9 cellular contexts compared by ENCODE assay signal in the genomic region with DNA sequence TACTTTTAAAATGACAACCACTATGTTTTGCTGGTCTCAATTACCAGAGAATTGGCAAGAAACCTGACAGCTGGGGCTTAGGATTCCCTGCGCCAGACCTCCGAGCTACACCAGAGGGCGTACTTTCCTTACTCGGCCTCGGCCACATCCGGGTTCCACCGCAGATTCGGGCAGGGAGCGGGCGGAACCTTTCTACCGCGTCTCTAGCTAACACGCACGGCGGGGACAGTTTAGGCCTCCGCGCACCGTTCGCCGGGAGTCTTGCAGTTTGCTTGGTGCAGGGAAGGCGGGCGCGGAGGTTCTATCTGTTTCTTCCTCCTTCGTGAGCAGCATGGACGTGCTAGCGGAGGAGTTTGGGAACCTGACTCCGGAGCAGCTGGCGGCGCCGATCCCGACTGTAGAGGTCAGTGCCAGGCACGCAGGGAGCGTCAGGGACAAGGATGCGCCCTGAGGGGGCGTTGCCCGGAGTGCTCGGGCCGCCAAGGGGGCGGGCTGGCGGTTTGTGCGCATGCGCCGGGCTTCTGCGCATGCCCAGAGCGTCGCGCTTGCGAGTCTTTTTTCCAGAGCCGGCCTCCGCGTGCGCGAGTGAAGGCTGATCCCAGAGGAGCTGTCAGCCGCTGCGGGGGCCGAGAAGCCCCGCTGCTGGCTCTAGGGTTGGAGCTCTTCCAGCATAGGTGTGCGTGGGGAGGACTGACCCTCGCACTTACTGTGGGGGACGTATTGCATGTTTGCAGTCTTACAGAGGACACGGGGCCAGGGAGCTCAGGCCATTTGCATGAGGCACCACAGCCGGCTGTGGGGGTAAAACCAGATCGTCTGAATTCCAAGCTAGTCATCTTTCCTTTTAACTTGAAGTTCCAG. TPM values are rescaled to one million over a fixed set of nuclear protein-coding genes. Genes with fewer than 3 reads are reported as not detected.
DNase-seq lines count a peak whose midpoint lies in the region; ATAC-seq, FAIRE-seq and TF ChIP-seq lines count a peak whose summit lies in the region.
"Had no signal": no experiment of that assay in that cellular context is flagged by ENCODE, and none has a peak within 500 bp of the region (broad histone marks: within the 10 kb centered on the region; RNA-seq: fewer than 3 reads in every experiment).

TSS of gene POLR3B (plus strand) at position 200 of the 861 bp plus-strand sequence. CDS start at position 332, 132 bp downstream.

- DNase-seq in AML-193 (lab: John Stamatoyannopoulos, UW): peak; percentile 90 to 93
- DNase-seq in NCI-H446 (lab: John Stamatoyannopoulos, UW): peak; percentile 95 to 96
- peak; percentile 94 for DNase-seq in activated CD4-positive, alpha-beta T cell treated with anti-CD3 and anti-CD28 coated beads for 1 hour
- DNase-seq in cerebellum (ENCODE audit: low spot score): peak; percentile 92
- DNase-seq in kidney: peak; percentile 99
- DNase-seq in stimulated activated CD4-positive, alpha-beta T cell treated with anti-CD3 and anti-CD28 coated beads, Interleukin-15, amount 100 ng/mL, for 24 hours: peak; percentile 97

- FAIRE-seq in kidney (lab: Jason Lieb, UNC): no peak
- FAIRE-seq: islet of Langerhans had no signal

- H3K4me1 ChIP-seq in kidney (ENCODE audit: control insufficient read depth in 1 of 2, insufficient read depth in 1 of 2, low read depth in 1 of 2, low read length in 2 of 2): peaks cover 19 to 27% of the 10 kb centered on the region in 2 donors

- peak within 1 kb of the TSS; percentile 89 to 93 for H3K4me3 ChIP-seq in kidney (ENCODE audit: low read length in 2 of 2)

- peak; percentile 70 for TF ChIP-seq CTCF in kidney (IDR thresholded peaks at IDR 0.05; ENCODE audit: borderline replicate concordance, extremely low read depth, insufficient read depth)

- H3K27ac ChIP-seq in kidney (ENCODE audit: low read depth in 2 of 2, low read length in 2 of 2): peak within 1 kb of the TSS; percentile 96 to 99

- H3K9ac ChIP-seq in kidney (ENCODE audit: low read length in 2 of 2): peak within 1 kb of the TSS; percentile 51 to 86

- H3K36me3 ChIP-seq in kidney (ENCODE audit: control insufficient read depth in 1 of 2, insufficient read depth in 2 of 2, low read length in 2 of 2): peaks cover 0 to 2% of the 10 kb centered on the region in 2 donors

- intact Hi-C loops in kidney (cut with DNase I): no loop called here

- ATAC-seq in GM19035 (IDR thresholded peaks at IDR 0.05; ENCODE audit: unreplicated experiment) (peak; percentile 91), HG03354 (IDR thresholded peaks at IDR 0.05; ENCODE audit: poor library complexity, severe bottlenecking, unreplicated experiment) (peak; percentile 91)

- no peaks in the 10 kb centered on the region for H3K9me3 ChIP-seq in kidney (ENCODE audit: control insufficient read depth in 1 of 2, low read length in 2 of 2)

RNA-seq across cellular contexts. Expression of gene POLR3B, which starts in this region (rescaled TPM):
- total RNA-seq in cerebellum (18.1 TPM), kidney (9.7 TPM)
- 5.2 TPM for polyA plus RNA-seq in kidney (ENCODE audit: insufficient read depth, low read depth, low replicate concordance)

Comparison
In these comparisons a context has a peak if more than half of its experiments do, and no peak if none do; other contexts are left out.
1. Peak in every context shown above with its lines: DNase-seq, ATAC-seq, H3K4me3 ChIP-seq and H3K27ac ChIP-seq.